Comparison of ENCODE assay signal across 14 cellular contexts in the genomic region with DNA sequence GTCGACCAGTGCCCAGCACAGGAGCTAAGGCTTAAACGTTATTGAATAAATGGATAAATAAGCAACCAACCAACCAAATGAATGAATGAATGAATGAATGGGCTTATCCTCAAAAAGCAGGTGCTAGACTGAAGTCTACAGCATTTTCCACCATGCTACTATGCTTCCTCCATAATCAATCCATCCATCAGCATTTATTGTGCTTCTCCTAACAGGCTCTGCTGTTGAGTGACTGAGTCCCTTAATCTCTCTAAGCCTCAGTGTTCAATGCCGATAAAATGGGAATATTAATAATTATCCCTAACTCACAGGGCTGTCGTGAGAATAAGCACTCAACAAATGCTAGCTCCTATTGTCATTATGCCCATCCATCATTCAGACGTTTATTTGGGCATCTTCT. TPM values are rescaled to one million over a fixed set of nuclear protein-coding genes. Genes with fewer than 3 reads are reported as not detected.
A peak's percentile ranks its signal among the peaks of the same experiment; 100 is the strongest.
DNase-seq lines count a peak whose midpoint lies in the region; ATAC-seq, FAIRE-seq and TF ChIP-seq lines count a peak whose summit lies in the region.
"Had no signal": no experiment of that assay in that cellular context is flagged by ENCODE, and none has a peak within 500 bp of the region (broad histone marks: within the 10 kb centered on the region; RNA-seq: fewer than 3 reads in every experiment).

No MANE protein-coding gene starts in this region.

- H3K9me3 ChIP-seq in HepG2 (ENCODE audit: low read length) (no peaks in the 10 kb centered on the region), right lobe of liver (no peaks in the 10 kb centered on the region), PC-9 (ENCODE audit: insufficient read depth, low read depth) (no peaks in the 10 kb centered on the region)
- H3K9me3 ChIP-seq: BLaER1, Caco-2 had no signal

- H3K27ac ChIP-seq in HepG2 (ENCODE audit: extremely low read length, insufficient read depth, low read length) (no peak overlapping the region), right lobe of liver (no peak overlapping the region), PC-9 (no peak overlapping the region)
- H3K27ac ChIP-seq: BLaER1 had no signal

- POLR2A ChIA-PET in HepG2 (lab: Yijun Ruan, JAX) = no interaction called here
- POLR2A ChIA-PET in PC-9 (lab: Charles Lee; ENCODE audit: unreplicated experiment) = no interaction called here

- peak overlapping the region; percentile 9 for H3K27ac Mint-ChIP-seq in dendritic cell treated with granulocyte-macrophage colony-stimulating factor and Interleukin-4, amounts not matched to agents 40 ng/mL and 50 ng/mL, for 4 days

- H4K20me1 ChIP-seq in HepG2 (ENCODE audit: insufficient read depth, low read length) (no peaks in the 10 kb centered on the region), PC-9 (ENCODE audit: insufficient read depth) (no peaks in the 10 kb centered on the region)

- H3K4me2 ChIP-seq in HepG2 (ENCODE audit: low read depth, low read length) (no peak overlapping the region), PC-9 (peak overlapping the region; percentile 49; the same call in 1 of the 2 replicates)
- H3K4me2 ChIP-seq: BLaER1 had no signal

- TF ChIP-seq EP300 in HepG2 (IDR thresholded peaks at IDR 0.05; ENCODE audit: low read depth in 2 of 2, low read length in 2 of 2) = no peak
- TF ChIP-seq EP300 in HepG2 (CRISPR knock-in tag; IDR thresholded peaks at IDR 0.05; ENCODE audit: borderline replicate concordance) = no peak

- no peak for TF ChIP-seq CTCF in HepG2 (CRISPR knock-in tag; IDR thresholded peaks at IDR 0.05)
- no peak for TF ChIP-seq CTCF in right lobe of liver (IDR thresholded peaks at IDR 0.05)
- no peak for TF ChIP-seq CTCF in PC-9 (conservative IDR thresholded peaks at IDR 0.05)

- H2AFZ ChIP-seq in HepG2 (ENCODE audit: low read length) (no peak overlapping the region), PC-9 (no peak overlapping the region)

- H3K79me2 ChIP-seq in HepG2 (ENCODE audit: insufficient read depth, low read length) (no peaks in the 10 kb centered on the region), PC-9 (ENCODE audit: low read depth) (no peaks in the 10 kb centered on the region)

- H3K4me1 Mint-ChIP-seq in dendritic cell treated with granulocyte-macrophage colony-stimulating factor and Interleukin-4, amounts not matched to agents 40 ng/mL and 50 ng/mL, for 4 days (ENCODE audit: low read depth) = peaks cover 35% of the 10 kb centered on the region

- WGBS in HepG2 (ENCODE audit: low lambda C conversion rate) = 10% methylated on average over 5 of the region's 5 CpGs
- 73% methylated on average over 4 of the region's 5 CpGs for WGBS in right lobe of liver (ENCODE audit: insufficient coverage, low coverage, low lambda C conversion rate, missing lambda C conversion rate)

- H3K36me3 Mint-ChIP-seq in dendritic cell treated with granulocyte-macrophage colony-stimulating factor and Interleukin-4, amounts not matched to agents 40 ng/mL and 50 ng/mL, for 4 days (ENCODE audit: low read depth) = peaks cover 6% of the 10 kb centered on the region

- intact Hi-C loops in HepG2 (cut with micrococcal nuclease; ENCODE audit: unreplicated experiment) (loop anchor here (5.0 kb wide), 1 partner anchor 367 kb away; no protein-coding TSS in a partner anchor), right lobe of liver (cut with DNase I) (no loop called here), PC-9 (cut with micrococcal nuclease; ENCODE audit: unreplicated experiment) (no loop called here)
- intact Hi-C loops in dendritic cell treated with granulocyte-macrophage colony-stimulating factor and Interleukin-4, amounts not matched to agents 40 ng/mL and 50 ng/mL, for 4 days (cut with micrococcal nuclease) = no loop called here

- TF ChIP-seq RAD21 in HepG2 (CRISPR knock-in tag; IDR thresholded peaks at IDR 0.05) = no peak

- H3K9me3 Mint-ChIP-seq in dendritic cell treated with granulocyte-macrophage colony-stimulating factor and Interleukin-4, amounts not matched to agents 40 ng/mL and 50 ng/mL, for 4 days = no peaks in the 10 kb centered on the region
- H3K9me3 Mint-ChIP-seq: CD8-positive, alpha-beta memory T cell had no signal

- peaks cover 18% of the 10 kb centered on the region; the same call in 1 of the 2 replicates for H3F3A ChIP-seq in PC-9 (ENCODE audit: insufficient read depth, low read depth)

- ATAC-seq in HepG2 = no peak
- ATAC-seq in right lobe of liver = no peak

- CTCF ChIA-PET in HepG2 (lab: Yijun Ruan, JAX; ENCODE audit: low intra/inter-chr PET ratio, low total read pairs) (no interaction called here), PC-9 (lab: Charles Lee) (no interaction called here)

- no peak for DNase-seq in HepG2 (ENCODE audit: low spot score)
- DNase-seq in right lobe of liver = no peak
- no peak for DNase-seq in PC-9
- no peak for DNase-seq in T-helper 2 cell
- no peak for DNase-seq in activated effector memory CD4-positive, alpha-beta T cell treated with Interleukin-2 at 50 U/mL for 16 hours
- no peak for DNase-seq in islet precursor cell
- DNase-seq: AML-193; Caco-2; CD8-positive, alpha-beta memory T cell; DND-41; GDM1 had no signal

- peaks cover 29 to 80% of the 10 kb centered on the region in 2 experiments; a peak in 4 of 5 replicates for H3K27me3 ChIP-seq in HepG2 (ENCODE audit: control insufficient read depth in 1 of 2, insufficient read depth in 2 of 2, low read length in 2 of 2)
- H3K27me3 ChIP-seq in right lobe of liver = no peaks in the 10 kb centered on the region
- no peaks in the 10 kb centered on the region for H3K27me3 ChIP-seq in PC-9 (ENCODE audit: insufficient read depth, low read depth)
- H3K27me3 ChIP-seq: BLaER1 had no signal

- H3K9me2 ChIP-seq in PC-9 (ENCODE audit: insufficient read depth) = no peaks in the 10 kb centered on the region

- FAIRE-seq in HepG2 (lab: Jason Lieb, UNC) = no peak
- FAIRE-seq: GM19239 had no signal

- no peak overlapping the region for H3K4me3 Mint-ChIP-seq in dendritic cell treated with granulocyte-macrophage colony-stimulating factor and Interleukin-4, amounts not matched to agents 40 ng/mL and 50 ng/mL, for 4 days

- H3K27me3 Mint-ChIP-seq in dendritic cell treated with granulocyte-macrophage colony-stimulating factor and Interleukin-4, amounts not matched to agents 40 ng/mL and 50 ng/mL, for 4 days = peaks cover 28% of the 10 kb centered on the region

- H3K4me3 ChIP-seq in HepG2 (replicated peaks in 1 of 3; ENCODE audit: insufficient read depth in 1 of 3, low read depth in 2 of 3, low read length in 3 of 3) = no peak overlapping the region
- H3K4me3 ChIP-seq in right lobe of liver = no peak overlapping the region
- H3K4me3 ChIP-seq in PC-9 = no peak overlapping the region
- H3K4me3 ChIP-seq: BLaER1 had no signal

- no peak overlapping the region for H3K9ac ChIP-seq in HepG2 (ENCODE audit: insufficient read depth, low read depth, low read length)
- H3K9ac ChIP-seq: BLaER1 had no signal

- H3K4me1 ChIP-seq in HepG2 (ENCODE audit: insufficient read depth, low read length) (peaks cover 20% of the 10 kb centered on the region), right lobe of liver (no peaks in the 10 kb centered on the region), PC-9 (replicated peaks; ENCODE audit: insufficient read depth) (peaks cover 14% of the 10 kb centered on the region)

- in situ Hi-C loops in HepG2 (cut with HindIII; ENCODE audit: extremely low pct_ligation_motif_present, low pct_unique_long_range_greater_than_20kb) = no loop called here

- TF ChIP-seq POLR2A in HepG2 (IDR thresholded peaks at IDR 0.05; ENCODE audit: insufficient read depth in 1 of 2, low read depth in 2 of 2, low read length in 2 of 2) (no peak), right lobe of liver (IDR thresholded peaks at IDR 0.05) (no peak)

- BruUV-seq in HepG2 (replicated peaks; lab: Mats Ljungman, UMichigan) (no TSS peak), PC-9 (replicated peaks; lab: Mats Ljungman, UMichigan) (TSS peak; percentile 86)

- H3K36me3 ChIP-seq in HepG2 (replicated peaks in 1 of 2; ENCODE audit: control insufficient read depth in 1 of 2, insufficient read depth in 2 of 2, low read length in 2 of 2) (no peaks in the 10 kb centered on the region), right lobe of liver (no peaks in the 10 kb centered on the region), PC-9 (ENCODE audit: low read depth) (no peaks in the 10 kb centered on the region)
- H3K36me3 ChIP-seq: BLaER1 had no signal

TF ChIP-seq in HepG2, 621 proteins besides CTCF, POLR2A, EP300 and RAD21 (continues in another document):
- no peak for TF ChIP-seq GZF1 (CRISPR knock-in tag; IDR thresholded peaks at IDR 0.05)
- TF ChIP-seq MED1 (CRISPR knock-in tag; IDR thresholded peaks at IDR 0.05) = no peak
- peak; percentile 67 for TF ChIP-seq ZNF629 (CRISPR knock-in tag; conservative IDR thresholded peaks at IDR 0.05)
- TF ChIP-seq ZNF747 (CRISPR knock-in tag; IDR thresholded peaks at IDR 0.05; ENCODE audit: borderline replicate concordance) = no peak
- no peak for TF ChIP-seq GATA4 (IDR thresholded peaks at IDR 0.05; ENCODE audit: borderline replicate concordance, low read depth)
- no peak for TF ChIP-seq ZNF17 (CRISPR knock-in tag; IDR thresholded peaks at IDR 0.05)
- TF ChIP-seq MIER2 (CRISPR knock-in tag; IDR thresholded peaks at IDR 0.05) = no peak

RNA-seq across cellular contexts. Expression of a gene that starts 4.6 kb away (rescaled TPM):
- total RNA-seq in HepG2 (2016; rRNA removed; fragmentation: Illumina TruSeq; extraction: Trizol) (16.6 and 16.9 TPM in 2 replicates), right lobe of liver (1 to 10 TPM; 4.3 to 6.5 (median 5.7) TPM), PC-9 (2021) (40.9 and 44.0 TPM in 2 replicates)
- 19.2 and 19.4 TPM in 2 replicates for total RNA-seq in HepG2 (2016; cell fraction: cytosol; rRNA removed; fragmentation: Illumina TruSeq; extraction: Trizol; ENCODE audit: low read depth)
- 14.6 and 17.1 TPM in 2 replicates for total RNA-seq in HepG2 (2016; cell fraction: insoluble cytoplasmic fraction; rRNA removed; fragmentation: Illumina TruSeq; extraction: Trizol)
- total RNA-seq in HepG2 (2016; cell fraction: membrane; rRNA removed; fragmentation: Illumina TruSeq; extraction: Trizol) = 21.3 and 24.1 TPM in 2 replicates
- total RNA-seq in HepG2 (2016; cell fraction: nucleus; rRNA removed; fragmentation: Illumina TruSeq; extraction: Trizol) = 21.2 and 22.3 TPM in 2 replicates
- polyA plus RNA-seq in HepG2 (2011; rRNA removed) = 35.4 and 38.7 TPM in 2 replicates
- polyA plus RNA-seq in HepG2 (2011; cell fraction: cytosol; rRNA removed) = 16.5 and 20.9 TPM in 2 replicates
- polyA plus RNA-seq in HepG2 (2011; cell fraction: nucleus; rRNA removed) = 91.0 and 107 TPM in 2 replicates
- polyA plus RNA-seq in HepG2 (2012) = 36.0 and 39.2 TPM in 2 replicates
- polyA plus RNA-seq in HepG2 (2016; cell fraction: cytosol; fragmentation: Illumina TruSeq; extraction: Trizol; ENCODE audit: low read depth) = 35.0 and 39.6 TPM in 2 replicates
- polyA plus RNA-seq in HepG2 (2016; cell fraction: insoluble cytoplasmic fraction; fragmentation: Illumina TruSeq; extraction: Trizol; ENCODE audit: low read depth) = 21.6 and 26.9 TPM in 2 replicates
- 31.2 and 32.6 TPM in 2 replicates for polyA plus RNA-seq in HepG2 (2016; cell fraction: membrane; fragmentation: Illumina TruSeq; extraction: Trizol; ENCODE audit: low read depth)
- 57.5 and 60.6 TPM in 2 replicates for polyA plus RNA-seq in HepG2 (2016; cell fraction: nucleus; fragmentation: Illumina TruSeq; extraction: Trizol; ENCODE audit: insufficient read depth, low read depth)
- 6.7 and 47.8 TPM in 2 replicates for polyA minus RNA-seq in HepG2 (2011; rRNA and poly(A)+ RNA removed; ENCODE audit: low replicate concordance)
- polyA minus RNA-seq in HepG2 (2011; cell fraction: cytosol; rRNA and poly(A)+ RNA removed) = 28.0 and 37.6 TPM in 2 replicates
- 30.5 and 30.6 TPM in 2 replicates for polyA minus RNA-seq in HepG2 (2011; cell fraction: nucleus; rRNA and poly(A)+ RNA removed)
